Comparison of ENCODE assay signal across 24 cellular contexts in the genomic region with DNA sequence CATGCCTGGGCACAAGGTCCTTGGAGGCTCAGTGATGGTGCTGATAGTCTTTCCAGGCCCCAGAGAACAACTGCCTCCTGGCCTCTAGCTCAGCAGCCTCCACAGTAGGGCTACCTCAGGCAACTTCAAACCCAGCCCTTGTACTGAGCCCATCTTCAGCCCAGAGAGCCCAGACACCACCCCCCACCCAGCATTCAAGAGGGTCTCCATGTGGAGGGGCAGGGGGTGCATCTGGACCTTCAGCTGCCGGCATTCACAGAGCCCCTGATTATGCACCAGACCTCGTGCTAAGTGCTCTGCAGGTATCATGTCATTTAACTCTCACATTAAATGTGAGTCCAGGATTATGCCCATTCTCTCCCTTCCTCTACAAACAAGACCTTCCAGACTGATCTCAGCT.
"Had no signal": no experiment of that assay in that cellular context is flagged by ENCODE, and none has a peak within 500 bp of the region (broad histone marks: within the 10 kb centered on the region; RNA-seq: fewer than 3 reads in every experiment).

No MANE protein-coding gene starts in this region.

- H3K4me3 ChIP-seq: colonic mucosa, esophagus squamous epithelium, gastrocnemius medialis, heart right ventricle, left lung, lower lobe of right lung, mucosa of descending colon had no signal

- ATAC-seq: effector memory CD8-positive, alpha-beta T cell; esophagus mucosa; gastrocnemius medialis; heart right ventricle; left cardiac atrium; left lung; left ventricle myocardium superior; lower lobe of right lung; mucosa of descending colon had no signal

- H3K36me3 ChIP-seq: colonic mucosa, esophagus squamous epithelium, gastrocnemius medialis, heart right ventricle, left lung, lower lobe of right lung had no signal

- H3K4me1 ChIP-seq: colonic mucosa, esophagus squamous epithelium, gastrocnemius medialis, heart right ventricle, left lung, lower lobe of right lung had no signal

- H3K36me3 Mint-ChIP-seq: mesothelial cell of epicardium had no signal

- H3K27me3 ChIP-seq: colonic mucosa had no signal

- DNase-seq: colonic mucosa; cortex of kidney; effector CD8-positive, alpha-beta T cell; effector memory CD8-positive, alpha-beta T cell; endodermal cell; erythroblast; esophagus squamous epithelium; foreskin fibroblast; foreskin melanocyte; gastrocnemius medialis; glutamatergic neuron; head of caudate nucleus; heart right ventricle; hippocampal formation; left cardiac atrium; left lung; left ventricle myocardium superior; lower lobe of right lung; mesenchymal stem cell; mucosa of descending colon had no signal

- H3K27ac ChIP-seq: colonic mucosa, epithelial cell of prostate, esophagus squamous epithelium, gastrocnemius medialis, heart right ventricle, left lung, lower lobe of right lung had no signal

- H3K27ac Mint-ChIP-seq: dendritic cell treated with granulocyte-macrophage colony-stimulating factor and Interleukin-4, amounts not matched to agents 40 ng/mL and 50 ng/mL, for 4 days; effector memory CD8-positive, alpha-beta T cell; endodermal cell; mesothelial cell of epicardium had no signal

- H3K9me3 ChIP-seq: colonic mucosa, gastrocnemius medialis, mucosa of descending colon had no signal

- H3K4me1 Mint-ChIP-seq: endodermal cell, mesothelial cell of epicardium had no signal

- H3K4me3 Mint-ChIP-seq: dendritic cell treated with granulocyte-macrophage colony-stimulating factor and Interleukin-4, amounts not matched to agents 40 ng/mL and 50 ng/mL, for 4 days; effector memory CD8-positive, alpha-beta T cell; endodermal cell; mesothelial cell of epicardium had no signal
